Comparison of ENCODE assay signal across 8 cellular contexts in genomic region chr10:13891542-13892431, GRCh38.
DNase-seq lines count a peak whose midpoint lies in the region; ATAC-seq, FAIRE-seq and TF ChIP-seq lines count a peak whose summit lies in the region.

No MANE protein-coding gene starts in this region.

- intact Hi-C loops in OCI-LY7 (cut with micrococcal nuclease; ENCODE audit: unreplicated experiment), result no loop called here

- CTCF ChIA-PET in A549 (lab: Yijun Ruan, JAX), result no interaction called here
- CTCF ChIA-PET in OCI-LY7 (lab: Charles Lee; ENCODE audit: unreplicated experiment), result no interaction called here

- 61% methylated on average over 34 of the region's 95 CpGs for WGBS in A549 (ENCODE audit: missing lambda C conversion rate)
- WGBS in hepatocyte (ENCODE audit: low lambda C conversion rate, missing lambda C conversion rate), result 4% methylated on average over 43 of the region's 95 CpGs

- H3K79me2 ChIP-seq in hepatocyte (no peaks in the 10 kb centered on the region), OCI-LY7 (ENCODE audit: insufficient read depth, low read depth, low read length) (no peaks in the 10 kb centered on the region)

- H3K36me3 Mint-ChIP-seq in activated naive CD4-positive, alpha-beta T cell treated with anti-CD3 and anti-CD28 coated beads, Interleukin-2, amount 50 U/mL, for 72 hours, result no peaks in the 10 kb centered on the region

- H4K20me1 ChIP-seq in hepatocyte (ENCODE audit: insufficient read depth, poor library complexity, severe bottlenecking), result no peaks in the 10 kb centered on the region
- no peaks in the 10 kb centered on the region for H4K20me1 ChIP-seq in OCI-LY7 (ENCODE audit: insufficient read depth, low read length)

- H3K9me3 ChIP-seq in A549 (no peaks in the 10 kb centered on the region), hepatocyte (ENCODE audit: low read depth) (no peaks in the 10 kb centered on the region), OCI-LY7 (ENCODE audit: low read length) (no peaks in the 10 kb centered on the region)

- no peak for TF ChIP-seq POLR2A in A549 (IDR thresholded peaks at IDR 0.05; ENCODE audit: low read length)

- no peak for TF ChIP-seq CTCF in A549 (IDR thresholded peaks at IDR 0.05)
- TF ChIP-seq CTCF in hepatocyte (IDR thresholded peaks at IDR 0.05; ENCODE audit: poor library complexity), result no peak
- TF ChIP-seq CTCF in OCI-LY7 (conservative IDR thresholded peaks at IDR 0.05; ENCODE audit: low read length), result no peak

- H3K4me2 ChIP-seq in A549, result peak overlapping the region; percentile 58
- H3K4me2 ChIP-seq in hepatocyte, result peak overlapping the region; percentile 86
- no peak overlapping the region for H3K4me2 ChIP-seq in OCI-LY7 (ENCODE audit: low read length)

- H3K27ac Mint-ChIP-seq in activated naive CD4-positive, alpha-beta T cell treated with anti-CD3 and anti-CD28 coated beads, Interleukin-2, amount 50 U/mL, for 72 hours, result no peak overlapping the region

- H3K4me3 ChIP-seq in A549 (peak overlapping the region; percentile 19; the same call in 1 of the 3 replicates), hepatocyte (peak overlapping the region; percentile 48), skeletal muscle cell (ENCODE audit: low read depth, low read length) (peak overlapping the region; percentile 69), OCI-LY7 (ENCODE audit: low read depth, low read length, poor library complexity, severe bottlenecking) (no peak overlapping the region)

- DNase-seq in A549 (ENCODE audit: low read depth in 1 of 2, low spot score in 1 of 2) (no peak), hepatocyte (ENCODE audit: low spot score) (peak; percentile 48), skeletal muscle cell (ENCODE audit: low read depth) (no peak), GM19238 (ENCODE audit: insufficient read length, low spot score) (no peak), OCI-LY7 (ENCODE audit: low spot score) (no peak)
- DNase-seq in activated naive CD4-positive, alpha-beta T cell treated with anti-CD3 and anti-CD28 coated beads, Interleukin-2, amount 50 U/mL, for 72 hours (ENCODE audit: low spot score in 2 of 2), result peak in 1 of 2 donors; percentile 22

- TF ChIP-seq EP300 in A549 (IDR thresholded peaks at IDR 0.05), result no peak

- BruUV-seq in OCI-LY7 (replicated peaks; lab: Mats Ljungman, UMichigan), result no TSS peak

- POLR2A ChIA-PET in A549 (lab: Yijun Ruan, JAX), result no interaction called here
- POLR2A ChIA-PET in OCI-LY7 (lab: Charles Lee), result no interaction called here

- H3K4me1 ChIP-seq in A549 (no peaks in the 10 kb centered on the region), hepatocyte (ENCODE audit: insufficient read depth) (no peaks in the 10 kb centered on the region), OCI-LY7 (ENCODE audit: insufficient read depth, low read length, poor library complexity, severe bottlenecking) (no peaks in the 10 kb centered on the region)

- H3K27me3 ChIP-seq in hepatocyte, result peaks cover 71% of the 10 kb centered on the region

- H2AFZ ChIP-seq in hepatocyte (peak overlapping the region; percentile 11), OCI-LY7 (ENCODE audit: low read length) (no peak overlapping the region)

- H3K36me3 ChIP-seq in hepatocyte (replicated peaks; ENCODE audit: insufficient read depth, low read depth) (no peaks in the 10 kb centered on the region), OCI-LY7 (ENCODE audit: insufficient read depth, low read length) (no peaks in the 10 kb centered on the region)

- peaks cover 0 to 6% of the 10 kb centered on the region in 2 donors for H3K9me3 Mint-ChIP-seq in activated naive CD4-positive, alpha-beta T cell treated with anti-CD3 and anti-CD28 coated beads, Interleukin-2, amount 50 U/mL, for 72 hours

- no peaks in the 10 kb centered on the region for H3K9me2 ChIP-seq in hepatocyte (replicated peaks; ENCODE audit: insufficient read depth)
- H3K9me2 ChIP-seq in OCI-LY7 (ENCODE audit: insufficient read depth, low read length), result no peaks in the 10 kb centered on the region

- no peak overlapping the region; a peak in 1 of 6 replicates for H3K27ac ChIP-seq in A549
- H3K27ac ChIP-seq in hepatocyte, result no peak overlapping the region
- H3K27ac ChIP-seq in OCI-LY7 (ENCODE audit: low read depth, low read length, poor library complexity, severe bottlenecking), result no peak overlapping the region

- ATAC-seq in A549 (no peak), GM19351 (IDR thresholded peaks at IDR 0.05; ENCODE audit: unreplicated experiment) (peak; percentile 34), GM21367 (IDR thresholded peaks at IDR 0.05; ENCODE audit: unreplicated experiment) (no peak)
- ATAC-seq in activated naive CD4-positive, alpha-beta T cell treated with anti-CD3 and anti-CD28 coated beads, Interleukin-2, amount 50 U/mL, for 72 hours, result peak; percentile 50 to 70

- TF ChIP-seq RAD21 in A549 (conservative IDR thresholded peaks at IDR 0.05 in 1 of 2, IDR thresholded peaks at IDR 0.05 in 1 of 2), result no peak

- no peak for FAIRE-seq in A549 (lab: Jason Lieb, UNC)

TF ChIP-seq in A549, 52 proteins besides CTCF, POLR2A, EP300 and RAD21:
- no peak for TF ChIP-seq MAX (IDR thresholded peaks at IDR 0.05)
- TF ChIP-seq RFX5 (IDR thresholded peaks at IDR 0.05), result no peak
- TF ChIP-seq TFCP2L1 (CRISPR knock-in tag; IDR thresholded peaks at IDR 0.05), result no peak
- TF ChIP-seq E2F6 (IDR thresholded peaks at IDR 0.05; ENCODE audit: borderline replicate concordance, low read depth), result no peak
- no peak for TF ChIP-seq CHD4 (IDR thresholded peaks at IDR 0.05; ENCODE audit: borderline replicate concordance)

Comparison
In these comparisons a context has a peak if more than half of its experiments do, and no peak if none do; other contexts are left out.
1. ATAC-seq: peak in GM19351 (single experiment) and activated naive CD4-positive, alpha-beta T cell treated with anti-CD3 and anti-CD28 coated beads, Interleukin-2, amount 50 U/mL, for 72 hours (2 of 2); none in A549 (0 of 2) and GM21367 (single experiment).